Comparison of ENCODE assay signal across 8 cellular contexts in genomic region chr11:131694526-131695424, GRCh38.
A peak's percentile ranks its signal among the peaks of the same experiment; 100 is the strongest.
DNase-seq lines count a peak whose midpoint lies in the region; ATAC-seq and TF ChIP-seq lines count a peak whose summit lies in the region.

No MANE protein-coding gene starts in this region.

- H3K4me2 ChIP-seq in osteoblast (ENCODE audit: insufficient read depth, low read length), result peak overlapping the region; percentile 82

- H3K9me3 ChIP-seq in Panc1 (ENCODE audit: control insufficient read depth, insufficient read depth, low read depth, low read length) (no peaks in the 10 kb centered on the region), gastroesophageal sphincter (no peaks in the 10 kb centered on the region), osteoblast (ENCODE audit: low read depth, low read length) (no peaks in the 10 kb centered on the region)

- no peaks in the 10 kb centered on the region for H3K4me1 ChIP-seq in Panc1 (ENCODE audit: control insufficient read depth, insufficient read depth, low read length)
- peaks cover 0 to 18% (median 0%) of the 10 kb centered on the region in 3 donors for H3K4me1 ChIP-seq in gastroesophageal sphincter
- peaks cover 7% of the 10 kb centered on the region for H3K4me1 ChIP-seq in osteoblast (ENCODE audit: insufficient read depth, low read length)

- no peaks in the 10 kb centered on the region for H4K20me1 ChIP-seq in osteoblast (ENCODE audit: insufficient read depth, low read length)

- POLR2A ChIA-PET in Panc1 (lab: Charles Lee), result interaction anchor here (0.6 kb wide), 1 partner anchor 367 kb away, joined by 5 read pairs; no protein-coding TSS in a partner anchor

- peak overlapping the region; percentile 87 for H2AFZ ChIP-seq in osteoblast (ENCODE audit: low read length)

- WGBS in gastroesophageal sphincter (ENCODE audit: low coverage in 1 of 2), 2 donors, result 24 to 25% methylated on average over 14 to 26 of the region's 34 CpGs

- ATAC-seq in GM21360 (IDR thresholded peaks at IDR 0.05; ENCODE audit: unreplicated experiment) (peak; percentile 85), HG03565 (IDR thresholded peaks at IDR 0.05; ENCODE audit: unreplicated experiment) (peak; percentile 80), Panc1 (peak; percentile 90), gastroesophageal sphincter (peak; percentile 88)

- CTCF ChIA-PET in Panc1 (lab: Charles Lee), result interaction anchor here (0.6 to 1.3 kb wide), 7 partner anchors 10 to 1370 kb away, joined by 3 to 5 read pairs (median 3); no protein-coding TSS in a partner anchor

- H3K27ac ChIP-seq in Panc1 (ENCODE audit: low read length) (no peak overlapping the region), gastroesophageal sphincter (peak overlapping the region in 3 of 4 donors; percentile 15 to 37 (median 22)), osteoblast (ENCODE audit: low read depth, low read length) (no peak overlapping the region)

- peaks cover 7% of the 10 kb centered on the region; the same call in 1 of the 2 replicates for H3K27me3 ChIP-seq in Panc1 (ENCODE audit: control insufficient read depth, insufficient read depth, low read length)
- peaks cover 35% of the 10 kb centered on the region for H3K27me3 ChIP-seq in gastroesophageal sphincter
- no peaks in the 10 kb centered on the region for H3K27me3 ChIP-seq in osteoblast (ENCODE audit: insufficient read depth, low read length)

- no TSS peak for BruUV-seq in Panc1 (replicated peaks; lab: Mats Ljungman, UMichigan)

- H3K36me3 ChIP-seq in Panc1 (ENCODE audit: control insufficient read depth, insufficient read depth, low read length) (no peaks in the 10 kb centered on the region), gastroesophageal sphincter (no peaks in the 10 kb centered on the region), osteoblast (ENCODE audit: insufficient read depth, low read length) (no peaks in the 10 kb centered on the region)

- H3K79me2 ChIP-seq in osteoblast (ENCODE audit: insufficient read depth, low read length), result no peaks in the 10 kb centered on the region

- no peak for TF ChIP-seq POLR2A in gastroesophageal sphincter (IDR thresholded peaks at IDR 0.05)

- DNase-seq in DMS53 (lab: John Stamatoyannopoulos, UW) (peak; percentile 84), Panc1 (ENCODE audit: low read depth, low spot score) (peak; percentile 22), osteoblast (ENCODE audit: insufficient read length, low spot score, missing footprints) (peak; percentile 98), ureter (ENCODE audit: low spot score) (peak; percentile 88)
- DNase-seq in activated gamma-delta T cell treated with anti-CD3 and anti-CD28 coated beads, Interleukin-2, amount 50 U/mL, for 16 hours (ENCODE audit: low read depth), result peak; percentile 5

- no peak for TF ChIP-seq EP300 in gastroesophageal sphincter (IDR thresholded peaks at IDR 0.05)

- peak; percentile 97 for TF ChIP-seq CTCF in Panc1 (IDR thresholded peaks at IDR 0.05)
- peak; percentile 79 to 97 (median 90) for TF ChIP-seq CTCF in gastroesophageal sphincter (IDR thresholded peaks at IDR 0.05)
- TF ChIP-seq CTCF in osteoblast (IDR thresholded peaks at IDR 0.05; ENCODE audit: extremely low read depth, low read depth, low read length), result peak; percentile 81

- H3K4me3 ChIP-seq in Panc1 (ENCODE audit: low read depth in 2 of 2, low read length in 2 of 2) (no peak overlapping the region), gastroesophageal sphincter (no peak overlapping the region), osteoblast (ENCODE audit: insufficient read depth, low read length) (peak overlapping the region; percentile 54)

- in situ Hi-C loops in Panc1 (cut with HindIII; ENCODE audit: low pct_unique_long_range_greater_than_20kb, low sequenced_read_pairs), result no loop called here

- intact Hi-C loops in Panc1 (cut with micrococcal nuclease; ENCODE audit: unreplicated experiment), result loop anchor here (5.0 to 10.0 kb wide), 2 partner anchors 330 to 1368 kb away; no protein-coding TSS in a partner anchor

Comparison
In these comparisons a context has a peak if more than half of its experiments do, and no peak if none do; other contexts are left out.
1. DNase-seq: peak in every context shown above with its lines; median percentile 98 in osteoblast; 88 in ureter; 84 in DMS53; 22 in Panc1; 5 in activated gamma-delta T cell treated with anti-CD3 and anti-CD28 coated beads, Interleukin-2, amount 50 U/mL, for 16 hours.
2. H3K27ac ChIP-seq: peak in gastroesophageal sphincter (3 of 4); none in Panc1 (single experiment) and osteoblast (single experiment).
3. Peak in every context shown above with its lines, with median percentiles within 50 percentile points of each other: ATAC-seq and CTCF ChIP-seq.